In the genomic region with DNA sequence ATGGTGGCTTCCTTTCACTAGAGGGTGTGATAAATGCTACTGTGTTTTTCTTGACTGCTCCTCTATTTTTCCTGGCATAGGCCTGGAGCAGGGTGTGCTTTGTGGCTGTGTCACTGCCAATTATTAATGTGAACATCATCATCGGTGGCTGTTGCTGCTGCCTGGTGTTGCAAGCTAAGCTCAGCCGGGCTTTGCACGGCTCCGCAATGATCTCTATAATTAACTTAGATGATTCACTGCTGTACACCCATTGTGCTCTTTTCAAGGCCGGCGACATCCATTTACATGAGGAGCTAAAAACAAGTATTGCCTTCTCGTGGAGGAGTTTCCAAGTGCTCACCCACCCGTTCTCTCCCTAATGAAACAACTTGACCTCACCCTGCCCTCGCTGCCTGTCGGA, we compare ENCODE assay signal across 10 cellular contexts.
A peak's percentile ranks its signal among the peaks of the same experiment; 100 is the strongest.
DNase-seq lines count a peak whose midpoint lies in the region; ATAC-seq and TF ChIP-seq lines count a peak whose summit lies in the region.
"Had no signal": no experiment of that assay in that cellular context is flagged by ENCODE, and none has a peak within 500 bp of the region (broad histone marks: within the 10 kb centered on the region; RNA-seq: fewer than 3 reads in every experiment).

No MANE protein-coding gene starts in this region.

- H3K9me3 Mint-ChIP-seq in CD8-positive, alpha-beta T cell = no peaks in the 10 kb centered on the region

- no peaks in the 10 kb centered on the region for H3K9me3 ChIP-seq in mucosa of descending colon
- no peaks in the 10 kb centered on the region for H3K9me3 ChIP-seq in CD8-positive, alpha-beta T cell (ENCODE audit: low read length)

- no peak for TF ChIP-seq POLR2A in NB4 (IDR thresholded peaks at IDR 0.05; ENCODE audit: extremely low read depth, insufficient read length)

- in situ Hi-C loops in ACHN (cut with HindIII; ENCODE audit: low pct_ligation_motif_present, low pct_unique_long_range_greater_than_20kb, low sequenced_read_pairs) = no loop called here

- intact Hi-C loops in mucosa of descending colon (cut with DNase I, micrococcal nuclease) = no loop called here
- intact Hi-C loops in CD8-positive, alpha-beta T cell (cut with DNase I, micrococcal nuclease) = no loop called here

- H3K4me1 Mint-ChIP-seq in CD8-positive, alpha-beta T cell (ENCODE audit: low read depth) = no peaks in the 10 kb centered on the region

- POLR2A ChIA-PET in CD8-positive, alpha-beta T cell (lab: Charles Lee) = no interaction called here

- no peak overlapping the region for H3K27ac ChIP-seq in CD8-positive, alpha-beta T cell (ENCODE audit: low read depth, low read length)

- no peaks in the 10 kb centered on the region for H3K36me3 ChIP-seq in mucosa of descending colon (ENCODE audit: low read depth)
- H3K36me3 ChIP-seq in CD8-positive, alpha-beta T cell (ENCODE audit: insufficient read depth, low read length) = no peaks in the 10 kb centered on the region

- no peaks in the 10 kb centered on the region for H3K27me3 ChIP-seq in CD8-positive, alpha-beta T cell (ENCODE audit: insufficient read depth, low read length)

- no peak for TF ChIP-seq CTCF in NB4 (IDR thresholded peaks at IDR 0.05; ENCODE audit: low read depth, low read length)
- no peak for TF ChIP-seq CTCF in mucosa of descending colon (IDR thresholded peaks at IDR 0.05)
- TF ChIP-seq CTCF in CD8-positive, alpha-beta T cell (IDR thresholded peaks at IDR 0.05) = no peak

- H3K4me1 ChIP-seq in mucosa of descending colon (ENCODE audit: low read depth) = no peaks in the 10 kb centered on the region
- H3K4me1 ChIP-seq in CD8-positive, alpha-beta T cell (ENCODE audit: insufficient read depth, low read length) = no peaks in the 10 kb centered on the region

- H3K27me3 Mint-ChIP-seq in CD8-positive, alpha-beta T cell (ENCODE audit: low read depth) = peaks cover 28% of the 10 kb centered on the region

- ATAC-seq in mucosa of descending colon = peak; percentile 19
- no peak for ATAC-seq in CD8-positive, alpha-beta T cell
- ATAC-seq in GM21825 (IDR thresholded peaks at IDR 0.05; ENCODE audit: unreplicated experiment) = no peak
- ATAC-seq in GM21360 (IDR thresholded peaks at IDR 0.05; ENCODE audit: unreplicated experiment) = no peak

- H3K36me3 Mint-ChIP-seq in CD8-positive, alpha-beta T cell = no peaks in the 10 kb centered on the region

- H3K4me3 ChIP-seq in NB4 (ENCODE audit: low read depth, low read length) = no peak overlapping the region
- H3K4me3 ChIP-seq in mucosa of descending colon = no peak overlapping the region
- H3K4me3 ChIP-seq in CD8-positive, alpha-beta T cell (ENCODE audit: low read depth, low read length) = no peak overlapping the region

- CTCF ChIA-PET in CD8-positive, alpha-beta T cell (lab: Charles Lee) = no interaction called here

- no peak overlapping the region for H3K4me3 Mint-ChIP-seq in CD8-positive, alpha-beta T cell

- H3K27ac Mint-ChIP-seq in CD8-positive, alpha-beta T cell = no peak overlapping the region

- peak; percentile 28 for DNase-seq in ACHN
- DNase-seq in NB4 (ENCODE audit: low read depth) = peak; percentile 92
- peak; percentile 32 to 72 for DNase-seq in dermis microvascular lymphatic vessel endothelial cell (ENCODE audit: low read depth in 2 of 2)
- no peak for DNase-seq in mucosa of descending colon
- no peak for DNase-seq in CD8-positive, alpha-beta T cell
- no peak for DNase-seq in pons (ENCODE audit: low spot score)
- DNase-seq: islet precursor cell, NCI-H2107 had no signal

Comparison
In these comparisons a context has a peak if more than half of its experiments do, and no peak if none do; other contexts are left out.
1. DNase-seq: peak in ACHN (single experiment), NB4 (single experiment) and dermis microvascular lymphatic vessel endothelial cell (2 of 2); none in mucosa of descending colon (0 of 3), CD8-positive, alpha-beta T cell (0 of 7) and pons (single experiment).